Comparison of ENCODE assay signal across 1 cellular context in genomic region chr2:188383158-188383557, GRCh38.
TF ChIP-seq lines count a peak whose summit lies in the region.

No MANE protein-coding gene starts in this region.

TF ChIP-seq in SK-N-SH treated with all-trans-retinoic acid at 6 μM for 48 hours, 23 proteins besides CTCF, POLR2A, EP300 and RAD21 (continued from another document):
- TF ChIP-seq CREB5 (CRISPR knock-in tag; IDR thresholded peaks at IDR 0.05; ENCODE audit: low read depth): no peak
- no peak for TF ChIP-seq ISL1 (CRISPR knock-in tag; IDR thresholded peaks at IDR 0.05)
- no peak for TF ChIP-seq ZNF8 (CRISPR knock-in tag; IDR thresholded peaks at IDR 0.05)
- TF ChIP-seq ZFP30 (CRISPR knock-in tag; IDR thresholded peaks at IDR 0.05): no peak
